ENCODE assay signal across 18 cellular contexts in the genomic region with DNA sequence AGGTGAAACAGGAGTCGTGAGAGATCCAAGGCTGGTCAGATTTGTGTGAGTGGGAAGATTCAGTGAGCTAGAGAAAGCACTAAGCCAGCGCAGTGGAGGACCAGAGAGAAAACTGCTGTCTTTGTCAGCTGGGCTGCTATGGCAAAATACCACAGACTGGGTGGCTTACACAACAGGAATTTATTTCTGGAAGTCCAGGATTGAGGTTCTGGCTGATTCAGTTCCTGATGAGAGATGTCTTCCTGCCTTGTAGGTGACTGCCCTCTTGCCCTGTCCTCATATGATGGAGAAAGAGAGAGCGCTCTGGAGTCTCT. TPM values are rescaled to one million over a fixed set of nuclear protein-coding genes. Genes with fewer than 3 reads are reported as not detected.
DNase-seq lines count a peak whose midpoint lies in the region; ATAC-seq, FAIRE-seq and TF ChIP-seq lines count a peak whose summit lies in the region.
"Had no signal": no experiment of that assay in that cellular context is flagged by ENCODE, and none has a peak within 500 bp of the region (broad histone marks: within the 10 kb centered on the region; RNA-seq: fewer than 3 reads in every experiment).

No MANE protein-coding gene starts in this region.

- DNase-seq in AG10803 (ENCODE audit: low read depth) = peak; percentile 90
- no peak for DNase-seq in HTR-8/SVneo (ENCODE audit: insufficient read length, low spot score)
- DNase-seq in dorsolateral prefrontal cortex = no peak
- peak; percentile 73 for DNase-seq in osteoblast (ENCODE audit: insufficient read length, low spot score, missing footprints)
- no peak for DNase-seq in hepatic stellate cell (ENCODE audit: low spot score)
- DNase-seq in superior temporal gyrus (ENCODE audit: extremely low spot score) = no peak
- DNase-seq: activated CD8-positive, alpha-beta memory T cell treated with anti-CD3 and anti-CD28 coated beads for 24 hours; lower lobe of right lung; NCI-H2081; stimulated activated CD4-positive, alpha-beta T cell treated with anti-CD3 and anti-CD28 coated beads, Interleukin-4, amount 100 ng/mL, for 4 hours; stimulated activated naive CD8-positive, alpha-beta T cell treated with anti-CD3 and anti-CD28 coated beads, Interleukin-15, amount 100 ng/mL, for 72 hours had no signal

- no peak overlapping the region for H3K4me2 ChIP-seq in osteoblast (ENCODE audit: insufficient read depth, low read length)
- H3K4me2 ChIP-seq: hepatocyte, KMS-11 had no signal

- H3K27ac ChIP-seq in dorsolateral prefrontal cortex (peak overlapping the region in 54 of 59 donors; percentile 2 to 89 (median 73)), osteoblast (ENCODE audit: low read depth, low read length) (no peak overlapping the region)
- H3K27ac ChIP-seq: hepatocyte, KMS-11, lower lobe of right lung, neutrophil had no signal

- peak; percentile 72 for FAIRE-seq in HTR-8/SVneo (lab: Jason Lieb, UNC)
- FAIRE-seq: colon, G401.6 had no signal

- ATAC-seq in GM21723 (IDR thresholded peaks at IDR 0.05; ENCODE audit: unreplicated experiment) = no peak
- ATAC-seq in GM21423 (IDR thresholded peaks at IDR 0.05; ENCODE audit: unreplicated experiment) = no peak
- ATAC-seq: lower lobe of right lung; stimulated activated naive CD8-positive, alpha-beta T cell treated with anti-CD3 and anti-CD28 coated beads, Interleukin-15, amount 100 ng/mL, for 72 hours had no signal

- intact Hi-C loops in dorsolateral prefrontal cortex (cut with DNase I) = loop anchor here in 1 of 2 donors (5.0 kb wide), 1 partner anchor 82 kb away; no protein-coding TSS in a partner anchor

- H3K79me2 ChIP-seq in osteoblast (ENCODE audit: insufficient read depth, low read length) = no peaks in the 10 kb centered on the region
- H3K79me2 ChIP-seq: hepatocyte had no signal

- no peaks in the 10 kb centered on the region for H3K36me3 ChIP-seq in osteoblast (ENCODE audit: insufficient read depth, low read length)
- H3K36me3 ChIP-seq: lower lobe of right lung, neutrophil had no signal

- TF ChIP-seq CTCF in AG10803 (conservative IDR thresholded peaks at IDR 0.05; ENCODE audit: low read length) = no peak
- TF ChIP-seq CTCF in dorsolateral prefrontal cortex (IDR thresholded peaks at IDR 0.05 in 54 of 56, conservative IDR thresholded peaks at IDR 0.05 in 2 of 56; ENCODE audit: low read depth in 1 of 56, partially characterized antibody in 56 of 56) = no peak
- no peak for TF ChIP-seq CTCF in osteoblast (IDR thresholded peaks at IDR 0.05; ENCODE audit: extremely low read depth, low read depth, low read length)

- peak overlapping the region; percentile 8 for H2AFZ ChIP-seq in osteoblast (ENCODE audit: low read length)
- H2AFZ ChIP-seq: hepatocyte had no signal

- H4K20me1 ChIP-seq in osteoblast (ENCODE audit: insufficient read depth, low read length) = no peaks in the 10 kb centered on the region

- no peaks in the 10 kb centered on the region for H3K9me3 ChIP-seq in osteoblast (ENCODE audit: low read depth, low read length)
- H3K9me3 ChIP-seq: lower lobe of right lung, neutrophil had no signal

- H3K27me3 ChIP-seq in dorsolateral prefrontal cortex (no peaks in the 10 kb centered on the region), osteoblast (ENCODE audit: insufficient read depth, low read length) (peaks cover 4% of the 10 kb centered on the region)
- H3K27me3 ChIP-seq: neutrophil had no signal

- H3K4me1 ChIP-seq in osteoblast (ENCODE audit: insufficient read depth, low read length) = peaks cover 20% of the 10 kb centered on the region

- H3K4me3 ChIP-seq in AG10803 (ENCODE audit: low read length) (no peak overlapping the region), dorsolateral prefrontal cortex (no peak overlapping the region), osteoblast (ENCODE audit: insufficient read depth, low read length) (no peak overlapping the region)
- H3K4me3 ChIP-seq: hepatocyte, lower lobe of right lung had no signal

RNA-seq across cellular contexts. Expression of a gene that starts 24.2 kb away (rescaled TPM):
- total RNA-seq in dorsolateral prefrontal cortex (10 to 100 TPM; 10.4 to 61.6 (median 31.4) TPM), osteoblast (5.1 and 5.6 TPM in 2 replicates)

Comparison
In these comparisons a context has a peak if more than half of its experiments do, and no peak if none do; other contexts are left out.
1. DNase-seq: peak in AG10803 (single experiment) and osteoblast (single experiment); none in HTR-8/SVneo (single experiment), dorsolateral prefrontal cortex (0 of 10), hepatic stellate cell (single experiment) and superior temporal gyrus (single experiment).